Comparison of ENCODE assay signal across 9 cellular contexts in genomic region chr5:173963107-173963506, GRCh38. TPM values are rescaled to one million over a fixed set of nuclear protein-coding genes. Genes with fewer than 3 reads are reported as not detected.
DNase-seq lines count a peak whose midpoint lies in the region; ATAC-seq and TF ChIP-seq lines count a peak whose summit lies in the region.
"Had no signal": no experiment of that assay in that cellular context is flagged by ENCODE, and none has a peak within 500 bp of the region (broad histone marks: within the 10 kb centered on the region; RNA-seq: fewer than 3 reads in every experiment).

No MANE protein-coding gene starts in this region.

- intact Hi-C loops in testis (cut with DNase I; ENCODE audit: low total_unique reads) (no loop called here), OCI-LY7 (cut with micrococcal nuclease; ENCODE audit: unreplicated experiment) (no loop called here)
- intact Hi-C loops in activated CD4-positive, alpha-beta T cell treated with anti-CD3 and anti-CD28 coated beads, Interleukin-2, amount 10 ng/mL, durations not matched to agents 24 days and 14 days (cut with micrococcal nuclease), result no loop called here

- no peak overlapping the region for H3K4me2 ChIP-seq in OCI-LY7 (ENCODE audit: low read length)

- TF ChIP-seq EP300 in gastroesophageal sphincter (IDR thresholded peaks at IDR 0.05), result no peak

- H3K36me3 Mint-ChIP-seq in T-helper 17 cell (ENCODE audit: low read depth), result no peaks in the 10 kb centered on the region
- H3K36me3 Mint-ChIP-seq in osteocyte (ENCODE audit: unreplicated experiment), result peaks cover 11% of the 10 kb centered on the region
- no peaks in the 10 kb centered on the region for H3K36me3 Mint-ChIP-seq in activated CD4-positive, alpha-beta T cell treated with anti-CD3 and anti-CD28 coated beads, Interleukin-2, amount 10 ng/mL, durations not matched to agents 24 days and 14 days (ENCODE audit: low read depth)

- H3K36me3 ChIP-seq in gastroesophageal sphincter (peaks cover 0 to 3% of the 10 kb centered on the region in 2 donors), testis (ENCODE audit: low read depth, missing control alignments) (no peaks in the 10 kb centered on the region), OCI-LY7 (ENCODE audit: insufficient read depth, low read length) (peaks cover 15% of the 10 kb centered on the region)

- POLR2A ChIA-PET in OCI-LY7 (lab: Charles Lee), result interaction anchor here (0.6 to 1.1 kb wide), 4 partner anchors 17 to 73 kb away, joined by 3 to 4 read pairs (median 4); no protein-coding TSS in a partner anchor

- TF ChIP-seq POLR2A in gastroesophageal sphincter (IDR thresholded peaks at IDR 0.05) (no peak), testis (IDR thresholded peaks at IDR 0.05) (no peak)

- H3K4me1 ChIP-seq in gastroesophageal sphincter (peaks cover 0 to 14% (median 0%) of the 10 kb centered on the region in 3 donors), testis (no peaks in the 10 kb centered on the region), OCI-LY7 (ENCODE audit: insufficient read depth, low read length, poor library complexity, severe bottlenecking) (no peaks in the 10 kb centered on the region)

- CTCF ChIA-PET in OCI-LY7 (lab: Charles Lee; ENCODE audit: unreplicated experiment), result no interaction called here

- H3K9me3 Mint-ChIP-seq in osteocyte (ENCODE audit: unreplicated experiment), result no peaks in the 10 kb centered on the region
- no peaks in the 10 kb centered on the region for H3K9me3 Mint-ChIP-seq in activated CD4-positive, alpha-beta T cell treated with anti-CD3 and anti-CD28 coated beads, Interleukin-2, amount 10 ng/mL, durations not matched to agents 24 days and 14 days

- H3K27me3 ChIP-seq in gastroesophageal sphincter (no peaks in the 10 kb centered on the region), testis (no peaks in the 10 kb centered on the region)

- H3K9me2 ChIP-seq in OCI-LY7 (ENCODE audit: insufficient read depth, low read length), result no peaks in the 10 kb centered on the region

- WGBS in gastroesophageal sphincter (ENCODE audit: low coverage in 1 of 2), 2 donors, result 38 to 39% methylated on average over 4 to 5 of the region's 5 CpGs
- WGBS in testis, 2 donors, result 27 to 57% methylated on average over 5 of the region's 5 CpGs

- no peaks in the 10 kb centered on the region for H3K27me3 Mint-ChIP-seq in T-helper 17 cell
- H3K27me3 Mint-ChIP-seq in osteocyte (ENCODE audit: unreplicated experiment), result no peaks in the 10 kb centered on the region
- no peaks in the 10 kb centered on the region for H3K27me3 Mint-ChIP-seq in activated CD4-positive, alpha-beta T cell treated with anti-CD3 and anti-CD28 coated beads, Interleukin-2, amount 10 ng/mL, durations not matched to agents 24 days and 14 days

- BruUV-seq in OCI-LY7 (replicated peaks; lab: Mats Ljungman, UMichigan), result no TSS peak

- peak overlapping the region in 3 of 4 donors; percentile 15 to 61 (median 55) for H3K27ac ChIP-seq in gastroesophageal sphincter
- H3K27ac ChIP-seq in testis, result no peak overlapping the region
- H3K27ac ChIP-seq in OCI-LY7 (ENCODE audit: low read depth, low read length, poor library complexity, severe bottlenecking), result no peak overlapping the region

- ATAC-seq in T-helper 17 cell (no peak), gastroesophageal sphincter (no peak)

- H3K9me3 ChIP-seq in T-helper 17 cell (ENCODE audit: control insufficient read depth, low read length, poor library complexity, severe bottlenecking) (no peaks in the 10 kb centered on the region), gastroesophageal sphincter (no peaks in the 10 kb centered on the region), testis (no peaks in the 10 kb centered on the region), OCI-LY7 (ENCODE audit: low read length) (no peaks in the 10 kb centered on the region)

- no peaks in the 10 kb centered on the region for H4K20me1 ChIP-seq in OCI-LY7 (ENCODE audit: insufficient read depth, low read length)

- H3K27ac Mint-ChIP-seq in T-helper 17 cell (no peak overlapping the region), osteocyte (ENCODE audit: unreplicated experiment) (peak overlapping the region; percentile 90)
- H3K27ac Mint-ChIP-seq in activated CD4-positive, alpha-beta T cell treated with anti-CD3 and anti-CD28 coated beads, Interleukin-2, amount 10 ng/mL, durations not matched to agents 24 days and 14 days, result no peak overlapping the region

- H3K4me3 Mint-ChIP-seq in T-helper 17 cell (peak overlapping the region; percentile 36), osteocyte (ENCODE audit: unreplicated experiment) (peak overlapping the region; percentile 64)
- no peak overlapping the region for H3K4me3 Mint-ChIP-seq in activated CD4-positive, alpha-beta T cell treated with anti-CD3 and anti-CD28 coated beads, Interleukin-2, amount 10 ng/mL, durations not matched to agents 24 days and 14 days

- no peaks in the 10 kb centered on the region for H3K79me2 ChIP-seq in OCI-LY7 (ENCODE audit: insufficient read depth, low read depth, low read length)

- H3K4me3 ChIP-seq in gastroesophageal sphincter, result peak overlapping the region in 1 of 2 donors; percentile 38
- no peak overlapping the region for H3K4me3 ChIP-seq in testis
- no peak overlapping the region for H3K4me3 ChIP-seq in OCI-LY7 (ENCODE audit: low read depth, low read length, poor library complexity, severe bottlenecking)

- H2AFZ ChIP-seq in OCI-LY7 (ENCODE audit: low read length), result no peak overlapping the region

- peak; percentile 81 for DNase-seq in GM03348 (ENCODE audit: low spot score)
- no peak for DNase-seq in T-helper 17 cell
- no peak for DNase-seq in osteocyte (ENCODE audit: extremely low spot score, unreplicated experiment)
- no peak for DNase-seq in testis
- no peak for DNase-seq in activated CD4-positive, alpha-beta T cell treated with anti-CD3 and anti-CD28 coated beads, Interleukin-2, amount 10 ng/mL, durations not matched to agents 24 days and 14 days
- no peak for DNase-seq in central memory CD4-positive, alpha-beta T cell
- DNase-seq in OCI-LY7 (ENCODE audit: low spot score), result no peak

- peaks cover 15% of the 10 kb centered on the region for H3K4me1 Mint-ChIP-seq in T-helper 17 cell
- peaks cover 19% of the 10 kb centered on the region for H3K4me1 Mint-ChIP-seq in osteocyte (ENCODE audit: unreplicated experiment)
- H3K4me1 Mint-ChIP-seq in activated CD4-positive, alpha-beta T cell treated with anti-CD3 and anti-CD28 coated beads, Interleukin-2, amount 10 ng/mL, durations not matched to agents 24 days and 14 days, result peaks cover 3% of the 10 kb centered on the region

- TF ChIP-seq CTCF in gastroesophageal sphincter (IDR thresholded peaks at IDR 0.05) (no peak), osteocyte (IDR thresholded peaks at IDR 0.05) (no peak), testis (IDR thresholded peaks at IDR 0.05) (no peak), OCI-LY7 (conservative IDR thresholded peaks at IDR 0.05; ENCODE audit: low read length) (no peak)

RNA-seq across cellular contexts. Expression of gene C5orf47, which starts 25.9 kb away (rescaled TPM):
- under 1 TPM in 1 of 2 donors, not detected in 1; 0.22 TPM for total RNA-seq in T-helper 17 cell
- total RNA-seq in gastroesophageal sphincter, result not detected
- total RNA-seq in osteocyte, result not detected in 2 replicates
- total RNA-seq in testis, result 10 to 100 TPM; 26.0 to 43.5 TPM
- polyA plus RNA-seq in testis (ENCODE audit: insufficient read depth, low read depth, low replicate concordance), result 29.0 TPM
- total RNA-seq in activated CD4-positive, alpha-beta T cell treated with anti-CD3 and anti-CD28 coated beads, Interleukin-2, amount 10 ng/mL, durations not matched to agents 24 days and 14 days, result not detected in 2 replicates
- not detected in 2 replicates for total RNA-seq in OCI-LY7 (2014; rRNA removed; shearing (Covaris generic))
- not detected in 2 replicates for total RNA-seq in OCI-LY7 (2022)
- total RNA-seq: T-helper 1 cell treated with Interleukin-12 subunit alpha and Interleukin-12 subunit beta and Interleukin-4 antibody, amounts not matched to agents 30 ng/mL and 1 ng/mL, for 36 hours had no signal

Comparison
In these comparisons a context has a peak if more than half of its experiments do, and no peak if none do; other contexts are left out.
1. H3K27ac ChIP-seq: peak in gastroesophageal sphincter (3 of 4); none in testis (0 of 2) and OCI-LY7 (single experiment).
2. RNA of gene C5orf47, which starts 25.9 kb away (total RNA-seq): 26.0 to 43.5 TPM in testis; 0.22 TPM in T-helper 17 cell, not detected in OCI-LY7, not detected in gastroesophageal sphincter, not detected in osteocyte and not detected in activated CD4-positive, alpha-beta T cell treated with anti-CD3 and anti-CD28 coated beads, Interleukin-2, amount 10 ng/mL, durations not matched to agents 24 days and 14 days; every median in the first group is over 10 times any median in the second.